Comparison of ENCODE assay signal across 14 cellular contexts in the genomic region with DNA sequence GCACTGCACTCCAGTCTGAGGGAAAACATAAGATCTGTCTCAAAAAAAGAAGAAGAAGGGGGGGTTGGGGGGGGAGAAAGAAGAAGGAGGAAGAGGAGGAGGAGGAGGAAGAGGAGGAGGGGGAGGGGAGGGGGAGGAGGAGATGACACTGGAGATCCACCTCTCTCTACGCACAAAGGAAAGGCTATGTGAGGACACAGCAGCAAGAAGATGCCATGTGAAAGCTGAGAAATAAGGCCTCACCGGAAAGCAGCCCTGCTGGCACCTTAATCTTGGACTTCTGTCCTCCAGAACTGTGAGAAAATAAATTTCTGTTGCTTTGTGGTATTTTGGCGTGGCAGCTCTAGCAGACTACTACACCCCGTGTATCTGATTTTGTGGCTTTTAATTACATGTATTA.
A peak's percentile ranks its signal among the peaks of the same experiment; 100 is the strongest.
DNase-seq lines count a peak whose midpoint lies in the region; ATAC-seq, FAIRE-seq and TF ChIP-seq lines count a peak whose summit lies in the region.
"Had no signal": no experiment of that assay in that cellular context is flagged by ENCODE, and none has a peak within 500 bp of the region (broad histone marks: within the 10 kb centered on the region; RNA-seq: fewer than 3 reads in every experiment).

No MANE protein-coding gene starts in this region.

- H3K27me3 ChIP-seq in HepG2 (ENCODE audit: control insufficient read depth in 1 of 2, insufficient read depth in 2 of 2, low read length in 2 of 2): no peaks in the 10 kb centered on the region
- H3K27me3 ChIP-seq in right lobe of liver: no peaks in the 10 kb centered on the region
- H3K27me3 ChIP-seq: BE2C had no signal

- peaks cover 9% of the 10 kb centered on the region for H3K27me3 Mint-ChIP-seq in progenitor cell of endocrine pancreas

- in situ Hi-C loops in HepG2 (cut with HindIII; ENCODE audit: extremely low pct_ligation_motif_present, low pct_unique_long_range_greater_than_20kb): no loop called here

- H3K4me2 ChIP-seq in HepG2 (ENCODE audit: low read depth, low read length): no peak overlapping the region
- H3K4me2 ChIP-seq: A549 had no signal

- DNase-seq in HepG2 (ENCODE audit: low spot score) (no peak), right lobe of liver (no peak), NAMALWA (ENCODE audit: low spot score) (peak; percentile 26), progenitor cell of endocrine pancreas (ENCODE audit: low spot score, unreplicated experiment) (no peak), T1000 (lab: John Stamatoyannopoulos, UW) (no peak)
- DNase-seq: BE2C; CD4-positive, alpha-beta memory T cell had no signal

- H3K27ac Mint-ChIP-seq in progenitor cell of endocrine pancreas: peak overlapping the region; percentile 51

- no peak overlapping the region for H3K4me3 Mint-ChIP-seq in progenitor cell of endocrine pancreas (ENCODE audit: low read depth)
- H3K4me3 Mint-ChIP-seq: CD4-positive, alpha-beta memory T cell had no signal

- H3K36me3 Mint-ChIP-seq in progenitor cell of endocrine pancreas (ENCODE audit: insufficient read depth): no peaks in the 10 kb centered on the region
- H3K36me3 Mint-ChIP-seq: CD4-positive, alpha-beta memory T cell had no signal

- TF ChIP-seq RAD21 in HepG2 (CRISPR knock-in tag; IDR thresholded peaks at IDR 0.05): no peak

- intact Hi-C loops in HepG2 (cut with micrococcal nuclease; ENCODE audit: unreplicated experiment): no loop called here
- intact Hi-C loops in right lobe of liver (cut with DNase I): no loop called here

- TF ChIP-seq CTCF in HepG2 (CRISPR knock-in tag; IDR thresholded peaks at IDR 0.05) (no peak), right lobe of liver (IDR thresholded peaks at IDR 0.05) (no peak), progenitor cell of endocrine pancreas (IDR thresholded peaks at IDR 0.05; ENCODE audit: unreplicated experiment) (no peak)

- BruUV-seq in HepG2 (replicated peaks; lab: Mats Ljungman, UMichigan): no TSS peak

- TF ChIP-seq POLR2A in HepG2 (IDR thresholded peaks at IDR 0.05; ENCODE audit: insufficient read depth in 1 of 2, low read depth in 2 of 2, low read length in 2 of 2) (no peak), right lobe of liver (IDR thresholded peaks at IDR 0.05) (no peak)

- H3K9me3 Mint-ChIP-seq in progenitor cell of endocrine pancreas (ENCODE audit: low read depth): no peaks in the 10 kb centered on the region

- 70% methylated on average over 4 of the region's 4 CpGs for WGBS in HepG2 (ENCODE audit: low lambda C conversion rate)
- WGBS in right lobe of liver (ENCODE audit: insufficient coverage, low coverage, low lambda C conversion rate, missing lambda C conversion rate): 90% methylated on average over 3 of the region's 4 CpGs

- CTCF ChIA-PET in HepG2 (lab: Yijun Ruan, JAX; ENCODE audit: low intra/inter-chr PET ratio, low total read pairs): no interaction called here

- TF ChIP-seq EP300 in HepG2 (IDR thresholded peaks at IDR 0.05; ENCODE audit: low read depth in 2 of 2, low read length in 2 of 2) (no peak), HepG2 (CRISPR knock-in tag; IDR thresholded peaks at IDR 0.05; ENCODE audit: borderline replicate concordance) (no peak)

- no peaks in the 10 kb centered on the region for H3K36me3 ChIP-seq in HepG2 (replicated peaks in 1 of 2; ENCODE audit: control insufficient read depth in 1 of 2, insufficient read depth in 2 of 2, low read length in 2 of 2)
- no peaks in the 10 kb centered on the region for H3K36me3 ChIP-seq in right lobe of liver
- H3K36me3 ChIP-seq: BE2C, HAP-1 had no signal

- peaks cover 16% of the 10 kb centered on the region for H3K4me1 Mint-ChIP-seq in progenitor cell of endocrine pancreas (ENCODE audit: low read depth)
- H3K4me1 Mint-ChIP-seq: CD4-positive, alpha-beta memory T cell had no signal

- FAIRE-seq in HepG2 (lab: Jason Lieb, UNC): no peak
- FAIRE-seq: A549, GM12878, H1, HTR-8/SVneo had no signal

- H3K79me2 ChIP-seq in HepG2 (ENCODE audit: insufficient read depth, low read length): no peaks in the 10 kb centered on the region

- ATAC-seq in HepG2 (no peak), right lobe of liver (no peak), HG03342 (IDR thresholded peaks at IDR 0.05; ENCODE audit: unreplicated experiment) (no peak)
- ATAC-seq: GM12878 had no signal

- peaks cover 7% of the 10 kb centered on the region for H3K4me1 ChIP-seq in HepG2 (ENCODE audit: insufficient read depth, low read length)
- no peaks in the 10 kb centered on the region for H3K4me1 ChIP-seq in right lobe of liver
- H3K4me1 ChIP-seq: A549, BE2C, HAP-1 had no signal

- H3K27ac ChIP-seq in HepG2 (ENCODE audit: extremely low read length, insufficient read depth, low read length) (no peak overlapping the region), right lobe of liver (no peak overlapping the region)
- H3K27ac ChIP-seq: C4-2B had no signal

- no peaks in the 10 kb centered on the region for H3K9me3 ChIP-seq in HepG2 (ENCODE audit: low read length)
- no peaks in the 10 kb centered on the region for H3K9me3 ChIP-seq in right lobe of liver
- H3K9me3 ChIP-seq: A549, BE2C, HAP-1 had no signal

- H4K20me1 ChIP-seq in HepG2 (ENCODE audit: insufficient read depth, low read length): no peaks in the 10 kb centered on the region

- POLR2A ChIA-PET in HepG2 (lab: Yijun Ruan, JAX): no interaction called here

- no peak overlapping the region for H2AFZ ChIP-seq in HepG2 (ENCODE audit: low read length)

- H3K9ac ChIP-seq in HepG2 (ENCODE audit: insufficient read depth, low read depth, low read length): no peak overlapping the region

- no peak overlapping the region for H3K4me3 ChIP-seq in HepG2 (replicated peaks in 1 of 3; ENCODE audit: insufficient read depth in 1 of 3, low read depth in 2 of 3, low read length in 3 of 3)
- no peak overlapping the region for H3K4me3 ChIP-seq in right lobe of liver
- H3K4me3 ChIP-seq: A549, GM12878, HAP-1 had no signal

TF ChIP-seq in HepG2, 621 proteins besides CTCF, POLR2A, EP300 and RAD21:
- TF ChIP-seq HNRNPK (IDR thresholded peaks at IDR 0.05; ENCODE audit: low read depth, low read length, poor library complexity, severe bottlenecking): peak; percentile 51
- no peak for TF ChIP-seq NR2C2 (CRISPR knock-in tag; IDR thresholded peaks at IDR 0.05; ENCODE audit: borderline replicate concordance)
- no peak for TF ChIP-seq ZNF546 (CRISPR knock-in tag; conservative IDR thresholded peaks at IDR 0.05)
- TF ChIP-seq RORA (CRISPR knock-in tag; IDR thresholded peaks at IDR 0.05): no peak
- TF ChIP-seq ZNF468 (CRISPR knock-in tag; IDR thresholded peaks at IDR 0.05): no peak
